8 cellular contexts compared by ENCODE assay signal in genomic region chr19:3984584-3984907, GRCh38. TPM values are rescaled to one million over a fixed set of nuclear protein-coding genes. Genes with fewer than 3 reads are reported as not detected.
DNase-seq lines count a peak whose midpoint lies in the region; ATAC-seq, FAIRE-seq and TF ChIP-seq lines count a peak whose summit lies in the region.

No MANE protein-coding gene starts in this region.

- intact Hi-C loops in thyroid gland (cut with DNase I), result loop anchor here (10.0 kb wide), 1 partner anchor 200 kb away; the partner anchor contains the start of genes ANKRD24 and SIRT6

- H2AFZ ChIP-seq in astrocyte (ENCODE audit: low read depth, low read length), result no peak overlapping the region

- POLR2A ChIA-PET in activated CD4-positive, alpha-beta T cell treated with anti-CD3 and anti-CD28 coated beads, Interleukin-2, amount 10 ng/mL, durations not matched to agents 7 days and 5 days (lab: Charles Lee), result no interaction called here

- peak overlapping the region; percentile 94 for H3K4me3 Mint-ChIP-seq in activated CD4-positive, alpha-beta T cell treated with anti-CD3 and anti-CD28 coated beads, Interleukin-2, amount 10 ng/mL, durations not matched to agents 7 days and 5 days
- H3K4me3 Mint-ChIP-seq in astrocyte (ENCODE audit: unreplicated experiment), result peak overlapping the region; percentile 99

- H3K9me3 ChIP-seq in astrocyte (ENCODE audit: insufficient read depth, low read depth, low read length), result no peaks in the 10 kb centered on the region
- H3K9me3 ChIP-seq in thyroid gland, result no peaks in the 10 kb centered on the region

- WGBS in thyroid gland, 2 donors, result 0 to 4% methylated on average over 9 of the region's 10 CpGs

- H3K36me3 ChIP-seq in astrocyte (ENCODE audit: insufficient read depth, low read length), result peaks cover 43% of the 10 kb centered on the region
- H3K36me3 ChIP-seq in thyroid gland, result peaks cover 46 to 47% of the 10 kb centered on the region in 2 donors

- TF ChIP-seq POLR2A in thyroid gland (IDR thresholded peaks at IDR 0.05), result no peak

- no peak for FAIRE-seq in astrocyte (lab: Jason Lieb, UNC)

- H4K20me1 ChIP-seq in astrocyte (ENCODE audit: insufficient read depth, low read length), result peaks cover 55% of the 10 kb centered on the region

- H3K27ac ChIP-seq in astrocyte (ENCODE audit: low read depth, low read length), result peak overlapping the region; percentile 96
- peak overlapping the region; percentile 98 to 99 (median 98) for H3K27ac ChIP-seq in thyroid gland

- H3K9me3 Mint-ChIP-seq in activated CD4-positive, alpha-beta T cell treated with anti-CD3 and anti-CD28 coated beads, Interleukin-2, amount 10 ng/mL, durations not matched to agents 7 days and 5 days, result no peaks in the 10 kb centered on the region
- H3K9me3 Mint-ChIP-seq in astrocyte (ENCODE audit: unreplicated experiment), result peaks cover 2% of the 10 kb centered on the region

- H3K4me1 ChIP-seq in astrocyte (ENCODE audit: insufficient read depth, low read length) (peaks cover 40% of the 10 kb centered on the region), thyroid gland (peaks cover 24 to 40% of the 10 kb centered on the region in 2 donors)

- H3K4me3 ChIP-seq in astrocyte (ENCODE audit: insufficient read depth, low read depth, low read length) (peak overlapping the region; percentile 99), thyroid gland (replicated peaks in 1 of 3) (peak overlapping the region; percentile 74 to 100 (median 85))

- H3K79me2 ChIP-seq in astrocyte (ENCODE audit: insufficient read depth, low read length), result peaks cover 58% of the 10 kb centered on the region

- H3K27me3 Mint-ChIP-seq in activated CD4-positive, alpha-beta T cell treated with anti-CD3 and anti-CD28 coated beads, Interleukin-2, amount 10 ng/mL, durations not matched to agents 7 days and 5 days, result no peaks in the 10 kb centered on the region
- H3K27me3 Mint-ChIP-seq in astrocyte (ENCODE audit: low read depth, unreplicated experiment), result no peaks in the 10 kb centered on the region

- peak overlapping the region; percentile 95 for H3K27ac Mint-ChIP-seq in activated CD4-positive, alpha-beta T cell treated with anti-CD3 and anti-CD28 coated beads, Interleukin-2, amount 10 ng/mL, durations not matched to agents 7 days and 5 days
- H3K27ac Mint-ChIP-seq in astrocyte (ENCODE audit: unreplicated experiment), result peak overlapping the region; percentile 99

- H3K4me2 ChIP-seq in astrocyte (ENCODE audit: low read length), result peak overlapping the region; percentile 98

- H3K27me3 ChIP-seq in astrocyte (ENCODE audit: insufficient read depth, low read length) (no peaks in the 10 kb centered on the region), thyroid gland (no peaks in the 10 kb centered on the region)

- TF ChIP-seq CTCF in astrocyte (IDR thresholded peaks at IDR 0.05; ENCODE audit: insufficient read depth, low read depth, low read length) (no peak), thyroid gland (IDR thresholded peaks at IDR 0.05) (no peak)

- CTCF ChIA-PET in activated CD4-positive, alpha-beta T cell treated with anti-CD3 and anti-CD28 coated beads, Interleukin-2, amount 10 ng/mL, durations not matched to agents 7 days and 5 days (lab: Charles Lee), result interaction anchor here (1.1 kb wide), 1 partner anchor 219 kb away, joined by 4 read pairs; no protein-coding TSS in a partner anchor

- no peak for DNase-seq in activated CD4-positive, alpha-beta T cell treated with anti-CD3 and anti-CD28 coated beads, Interleukin-2, amount 10 ng/mL, durations not matched to agents 7 days and 5 days
- no peak for DNase-seq in activated CD4-positive, alpha-beta T cell treated with anti-CD3 and anti-CD28 coated beads for 1 hour
- DNase-seq in astrocyte (ENCODE audit: low read depth), result no peak
- DNase-seq in left lobe of liver (ENCODE audit: low spot score), result no peak
- DNase-seq in thyroid gland, result no peak
- no peak for DNase-seq in D341Med (ENCODE audit: low spot score)
- DNase-seq in activated CD4-positive, CD25-positive, alpha-beta regulatory T cell (lab: John Stamatoyannopoulos, UW), result no peak

- ATAC-seq in left lobe of liver (peak; percentile 0), HG03108 (IDR thresholded peaks at IDR 0.05; ENCODE audit: unreplicated experiment) (no peak)

- H3K9ac ChIP-seq in astrocyte (ENCODE audit: low read length), result peak overlapping the region; percentile 100

- H3K36me3 Mint-ChIP-seq in activated CD4-positive, alpha-beta T cell treated with anti-CD3 and anti-CD28 coated beads, Interleukin-2, amount 10 ng/mL, durations not matched to agents 7 days and 5 days (ENCODE audit: low read depth), result peaks cover 41% of the 10 kb centered on the region
- H3K36me3 Mint-ChIP-seq in astrocyte (ENCODE audit: low read depth, unreplicated experiment), result peaks cover 23% of the 10 kb centered on the region

- peaks cover 51% of the 10 kb centered on the region for H3K4me1 Mint-ChIP-seq in activated CD4-positive, alpha-beta T cell treated with anti-CD3 and anti-CD28 coated beads, Interleukin-2, amount 10 ng/mL, durations not matched to agents 7 days and 5 days
- H3K4me1 Mint-ChIP-seq in astrocyte (ENCODE audit: low read depth, unreplicated experiment), result peaks cover 40% of the 10 kb centered on the region

RNA-seq across cellular contexts. Expression of gene EEF2, which starts 0.7 kb away (rescaled TPM):
- 1,000 to 10,000 TPM; 1,428 to 1,492 TPM for total RNA-seq in activated CD4-positive, alpha-beta T cell treated with anti-CD3 and anti-CD28 coated beads, Interleukin-2, amount 10 ng/mL, durations not matched to agents 7 days and 5 days
- total RNA-seq in astrocyte (2,578 and 2,739 TPM in 2 replicates), left lobe of liver (1,272 TPM), thyroid gland (1,000 to 10,000 TPM; 1,432 to 2,189 (median 1,729) TPM)

RNA-seq across cellular contexts. Expression of gene DAPK3, which starts 13.6 kb away (rescaled TPM):
- total RNA-seq in activated CD4-positive, alpha-beta T cell treated with anti-CD3 and anti-CD28 coated beads, Interleukin-2, amount 10 ng/mL, durations not matched to agents 7 days and 5 days, result 10 to 100 TPM; 35.5 to 41.8 TPM
- total RNA-seq in astrocyte, result 242 and 264 TPM in 2 replicates
- total RNA-seq in left lobe of liver, result 20.4 TPM
- total RNA-seq in thyroid gland, result 10 to 100 TPM; 29.6 to 61.7 (median 40.3) TPM

RNA-seq across cellular contexts. Expression of gene PIAS4, which starts 23.0 kb away (rescaled TPM):
- total RNA-seq in activated CD4-positive, alpha-beta T cell treated with anti-CD3 and anti-CD28 coated beads, Interleukin-2, amount 10 ng/mL, durations not matched to agents 7 days and 5 days, result 10 to 100 TPM; 33.3 to 40.4 TPM
- total RNA-seq in astrocyte, result 26.0 and 26.4 TPM in 2 replicates
- 13.6 TPM for total RNA-seq in left lobe of liver
- total RNA-seq in thyroid gland, result 10 to 100 TPM; 14.7 to 32.3 (median 16.0) TPM

RNA-seq across cellular contexts. Expression of gene NMRK2, which starts 51.7 kb away (rescaled TPM):
- not detected for total RNA-seq in activated CD4-positive, alpha-beta T cell treated with anti-CD3 and anti-CD28 coated beads, Interleukin-2, amount 10 ng/mL, durations not matched to agents 7 days and 5 days
- total RNA-seq in astrocyte (0.73 TPM in 1 of 2 replicates, not detected in the other), left lobe of liver (not detected), thyroid gland (not detected)
